19 cellular contexts compared by ENCODE assay signal in the genomic region with DNA sequence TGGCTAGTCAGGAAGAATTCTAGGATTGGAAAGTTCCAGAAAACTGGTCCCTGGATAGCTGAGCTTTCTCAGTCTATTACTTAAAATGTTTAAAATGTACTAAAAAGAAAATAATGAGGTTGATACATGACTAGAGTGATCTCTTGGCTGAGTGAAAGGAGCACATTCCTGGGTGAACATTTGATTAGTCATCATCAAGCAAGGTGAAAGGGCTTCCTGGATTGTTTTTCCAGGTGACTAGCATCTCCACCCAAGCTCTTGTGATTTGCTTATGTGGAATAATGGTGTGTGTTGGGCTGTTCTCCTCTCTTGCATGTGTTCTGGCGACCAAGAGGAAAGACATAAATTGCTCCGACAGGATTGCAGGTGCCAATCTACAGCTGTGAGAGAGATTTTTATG. TPM values are rescaled to one million over a fixed set of nuclear protein-coding genes. Genes with fewer than 3 reads are reported as not detected.
DNase-seq lines count a peak whose midpoint lies in the region; ATAC-seq, FAIRE-seq and TF ChIP-seq lines count a peak whose summit lies in the region.
"Had no signal": no experiment of that assay in that cellular context is flagged by ENCODE, and none has a peak within 500 bp of the region (broad histone marks: within the 10 kb centered on the region; RNA-seq: fewer than 3 reads in every experiment).

No MANE protein-coding gene starts in this region.

- no peak for TF ChIP-seq POLR2A in H54 (IDR thresholded peaks at IDR 0.05; ENCODE audit: low read depth, low read length)

- no peaks in the 10 kb centered on the region for H3K27me3 Mint-ChIP-seq in T-helper 17 cell
- H3K27me3 Mint-ChIP-seq: activated CD4-positive, alpha-beta memory T cell treated with anti-CD3 and anti-CD28 coated beads for 36 hours had no signal

- no peaks in the 10 kb centered on the region for H3K4me1 Mint-ChIP-seq in T-helper 17 cell

- ATAC-seq in T-helper 17 cell, result no peak
- no peak for ATAC-seq in HG03378 (IDR thresholded peaks at IDR 0.05; ENCODE audit: unreplicated experiment)
- ATAC-seq in HG02610 (IDR thresholded peaks at IDR 0.05; ENCODE audit: unreplicated experiment), result no peak
- ATAC-seq: gastroesophageal sphincter had no signal

- H3K27me3 ChIP-seq in small intestine (ENCODE audit: control insufficient read depth in 2 of 2, insufficient read depth in 2 of 2, low read length in 2 of 2), result no peaks in the 10 kb centered on the region
- H3K27me3 ChIP-seq: gastroesophageal sphincter had no signal

- peak overlapping the region; percentile 19 for H3K4me3 Mint-ChIP-seq in T-helper 17 cell
- H3K4me3 Mint-ChIP-seq: activated CD4-positive, alpha-beta memory T cell treated with anti-CD3 and anti-CD28 coated beads for 36 hours had no signal

- H3K9me3 ChIP-seq in T-helper 17 cell (ENCODE audit: control insufficient read depth, low read length, poor library complexity, severe bottlenecking) (no peaks in the 10 kb centered on the region), small intestine (ENCODE audit: control insufficient read depth, low read depth) (no peaks in the 10 kb centered on the region)
- H3K9me3 ChIP-seq: gastroesophageal sphincter had no signal

- no peak for FAIRE-seq in H54 (lab: Jason Lieb, UNC)
- no peak for FAIRE-seq in small intestine (lab: Jason Lieb, UNC)
- FAIRE-seq: GM12892 had no signal

- H3K27ac Mint-ChIP-seq in T-helper 17 cell, result no peak overlapping the region
- H3K27ac Mint-ChIP-seq: activated CD4-positive, alpha-beta memory T cell treated with anti-CD3 and anti-CD28 coated beads for 36 hours; activated T-helper 2 cell treated with anti-CD3 and anti-CD28 coated beads, Interferon-gamma antibody, Interleukin-2, Interleukin-4, amounts not matched to agents 10 μg/mL and 5 μg/mL and 100 μg/mL, durations not matched to agents 14 hours and 24 hours and 36 hours had no signal

- WGBS in small intestine, 3 donors, result 42 to 64% (median 52%) methylated on average over 2 of the region's 2 CpGs

- H3K4me3 ChIP-seq in small intestine (ENCODE audit: low read depth in 1 of 2, low read length in 2 of 2), result no peak overlapping the region
- H3K4me3 ChIP-seq: gastroesophageal sphincter had no signal

- peak; percentile 1 for DNase-seq in H54 (ENCODE audit: insufficient read length, low spot score)
- DNase-seq in T-helper 17 cell, result no peak
- peak; percentile 72 for DNase-seq in glomerular visceral epithelial cell (ENCODE audit: extremely low spot score)
- DNase-seq in small intestine, result peak; percentile 63
- DNase-seq in NCI-H526 treated with DMSO at 0.1 percent for 48 hours (lab: John Stamatoyannopoulos, UW), result no peak
- DNase-seq in COLO829 (ENCODE audit: low spot score), result no peak
- DNase-seq: activated CD4-positive, alpha-beta memory T cell treated with anti-CD3 and anti-CD28 coated beads for 36 hours; aorta; effector memory CD4-positive, alpha-beta T cell; NCI-H187; posterior cingulate gyrus; Right ventricle myocardium superior; T-helper 9 cell had no signal

- no peaks in the 10 kb centered on the region for H3K36me3 Mint-ChIP-seq in T-helper 17 cell (ENCODE audit: low read depth)
- H3K36me3 Mint-ChIP-seq: activated CD4-positive, alpha-beta memory T cell treated with anti-CD3 and anti-CD28 coated beads for 36 hours had no signal

- H3K27ac ChIP-seq in small intestine (ENCODE audit: low read depth in 1 of 2, low read length in 1 of 2), result no peak overlapping the region
- H3K27ac ChIP-seq: gastroesophageal sphincter had no signal

- no peaks in the 10 kb centered on the region for H3K36me3 ChIP-seq in small intestine (ENCODE audit: control insufficient read depth in 2 of 2, insufficient read depth in 2 of 2, low read length in 2 of 2)
- H3K36me3 ChIP-seq: gastroesophageal sphincter had no signal

- no peaks in the 10 kb centered on the region for H3K4me1 ChIP-seq in small intestine (ENCODE audit: control insufficient read depth in 2 of 2, insufficient read depth in 1 of 2, low read depth in 1 of 2, low read length in 1 of 2)
- H3K4me1 ChIP-seq: gastroesophageal sphincter had no signal

RNA-seq across cellular contexts. Expression of gene PKIB, which starts 42.9 kb away (rescaled TPM):
- total RNA-seq in T-helper 17 cell, result 1 to 10 TPM in 1 of 2 donors, not detected in 1; 1.2 TPM
- 10 to 100 TPM in 2 of 3 donors, 1 to 10 TPM in 1; 6.5 to 59.5 (median 50.3) TPM for polyA plus RNA-seq in small intestine
- polyA plus RNA-seq: BJ had no signal

Comparison
In these comparisons a context has a peak if more than half of its experiments do, and no peak if none do; other contexts are left out.
1. DNase-seq: peak in H54 (single experiment), glomerular visceral epithelial cell (single experiment) and small intestine (single experiment); none in T-helper 17 cell (0 of 3), NCI-H526 treated with DMSO at 0.1 percent for 48 hours (single experiment) and COLO829 (single experiment).